21 cellular contexts compared by ENCODE assay signal in the genomic region with DNA sequence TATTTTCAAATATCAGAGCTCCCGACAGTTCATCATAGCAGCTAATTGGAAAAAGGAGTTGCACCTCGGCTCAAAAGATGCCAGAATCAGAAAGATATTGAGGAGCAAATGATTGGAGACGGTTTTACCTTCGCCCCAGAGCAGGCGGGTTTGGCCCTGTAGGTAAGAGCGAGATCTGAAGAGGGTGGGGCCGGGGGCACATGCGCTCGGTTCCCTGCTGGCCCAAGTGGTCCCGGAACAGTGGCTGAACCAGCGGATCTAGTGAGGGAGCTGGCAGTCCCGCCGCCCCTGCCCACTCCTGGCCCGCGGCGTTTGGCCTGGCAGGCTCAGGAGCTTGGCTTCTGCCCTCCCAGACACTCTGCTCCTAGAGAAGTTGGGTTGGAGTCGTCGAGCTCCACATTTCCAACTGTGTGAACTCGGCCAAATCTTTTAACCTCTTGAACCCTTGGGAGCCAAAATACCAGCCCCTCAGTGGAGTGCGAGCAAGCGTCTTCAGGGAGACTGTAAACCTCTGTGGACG.
DNase-seq lines count a peak whose midpoint lies in the region; FAIRE-seq and TF ChIP-seq lines count a peak whose summit lies in the region.
"Had no signal": no experiment of that assay in that cellular context is flagged by ENCODE, and none has a peak within 500 bp of the region (broad histone marks: within the 10 kb centered on the region; RNA-seq: fewer than 3 reads in every experiment).

No MANE protein-coding gene starts in this region.

- H4K8ac ChIP-seq in H1 (ENCODE audit: extremely low read depth, insufficient read depth, low read length) = no peak overlapping the region

- no peaks in the 10 kb centered on the region for H3K79me1 ChIP-seq in H1 (ENCODE audit: low read depth, low read length)

- H3K18ac ChIP-seq in H1 (ENCODE audit: extremely low read depth, low read length) = no peak overlapping the region

- CTCF ChIA-PET in H1 (lab: Charles Lee; ENCODE audit: partially characterized antibody) = interaction anchor here (0.6 to 17.4 kb wide), 29 partner anchors 8 to 613 kb away, joined by 3 to 412 read pairs (median 9); partner anchors contain the start of gene RHCG

- H3K9ac ChIP-seq in H1 (replicated peaks in 1 of 4; ENCODE audit: extremely low read depth in 1 of 4, low read depth in 3 of 4, low read length in 3 of 4) (no peak overlapping the region; a peak in 1 of 7 replicates), iPS-18a (ENCODE audit: low read length) (no peak overlapping the region)

- H2BK15ac ChIP-seq in H1 (ENCODE audit: low read length) = no peak overlapping the region

- WGBS in H1 (ENCODE audit: extremely low coverage in 1 of 2, insufficient coverage in 1 of 2, insufficient read length in 1 of 2, insufficient replicate concordance in 2 of 2, low coverage in 1 of 2, low lambda C conversion rate in 2 of 2, missing lambda C conversion rate in 1 of 2), 2 experiments = 52% methylated on average over 22 of the region's 22 CpGs; no CpG with 5 or more reads in 1 of the 2 experiments
- WGBS in tibial nerve, 2 donors = 32 to 37% methylated on average over 16 to 22 of the region's 22 CpGs

- no peak overlapping the region for H2AK5ac ChIP-seq in H1 (ENCODE audit: low read depth, low read length)

- peaks cover 24 to 84% (median 70%) of the 10 kb centered on the region in 4 experiments for H3K27me3 ChIP-seq in H1 (replicated peaks in 1 of 4; ENCODE audit: control insufficient read depth in 3 of 4, extremely low read depth in 1 of 4, insufficient read depth in 3 of 4, low read length in 3 of 4)
- H3K27me3 ChIP-seq in iPS-18a (ENCODE audit: control insufficient read depth, insufficient read depth, low read length) = peaks cover 100% of the 10 kb centered on the region
- peaks cover 0 to 100% of the 10 kb centered on the region in 2 donors for H3K27me3 ChIP-seq in tibial nerve
- H3K27me3 ChIP-seq: BE2C had no signal

- intact Hi-C loops in posterior vena cava (cut with DNase I) = no loop called here

- no peak overlapping the region for H3K14ac ChIP-seq in H1 (ENCODE audit: insufficient read length)

- TF ChIP-seq CTCF in H1 (IDR thresholded peaks at IDR 0.05; ENCODE audit: control extremely low read depth in 1 of 3, insufficient read depth in 1 of 3, low read depth in 1 of 3, low read length in 3 of 3) (no peak), tibial nerve (IDR thresholded peaks at IDR 0.05) (no peak)

- POLR2A ChIA-PET in H1 (lab: Charles Lee; ENCODE audit: partially characterized antibody) = interaction anchor here (1.0 to 1.6 kb wide), 4 partner anchors 13 to 26 kb away, joined by 3 to 5 read pairs (median 3); no protein-coding TSS in a partner anchor

- H4K91ac ChIP-seq in H1 (replicated peaks; ENCODE audit: insufficient read length, low read length) = no peak overlapping the region

- no peak overlapping the region for H2BK120ac ChIP-seq in H1 (replicated peaks; ENCODE audit: low read depth, low read length)

- no peak for FAIRE-seq in H1 (lab: Jason Lieb, UNC)
- FAIRE-seq: A204.1, GM12892, GM18507, K562 had no signal

- no peaks in the 10 kb centered on the region for H3K36me3 ChIP-seq in H1 (ENCODE audit: control insufficient read depth in 2 of 4, insufficient read depth in 4 of 4, low read length in 3 of 4)
- H3K36me3 ChIP-seq in iPS-18a (ENCODE audit: control insufficient read depth, low read depth, low read length) = no peaks in the 10 kb centered on the region
- no peaks in the 10 kb centered on the region for H3K36me3 ChIP-seq in tibial nerve
- H3K36me3 ChIP-seq: BE2C, HAP-1 had no signal

- no peak overlapping the region for H2BK5ac ChIP-seq in H1 (ENCODE audit: low read depth, low read length)

- H3K27ac ChIP-seq in H1 (ENCODE audit: low read depth, low read length) (no peak overlapping the region), iPS-18a (ENCODE audit: low read length) (no peak overlapping the region), tibial nerve (no peak overlapping the region)

- peaks cover 6 to 19% (median 10%) of the 10 kb centered on the region in 4 experiments for H3K4me1 ChIP-seq in H1 (replicated peaks in 1 of 4; ENCODE audit: control insufficient read depth in 3 of 4, insufficient read depth in 4 of 4, low read length in 3 of 4)
- peaks cover 22% of the 10 kb centered on the region for H3K4me1 ChIP-seq in iPS-18a (ENCODE audit: control insufficient read depth, low read depth, low read length)
- peaks cover 0 to 8% (median 0%) of the 10 kb centered on the region in 4 donors for H3K4me1 ChIP-seq in tibial nerve
- H3K4me1 ChIP-seq: BE2C had no signal

- TF ChIP-seq EP300 in H1 (IDR thresholded peaks at IDR 0.05; ENCODE audit: borderline replicate concordance in 1 of 2, low read depth in 2 of 2, low read length in 2 of 2) = no peak
- TF ChIP-seq EP300 in tibial nerve (IDR thresholded peaks at IDR 0.05) = no peak

- no peak for TF ChIP-seq RAD21 in H1 (IDR thresholded peaks at IDR 0.05 in 1 of 2, conservative IDR thresholded peaks at IDR 0.05 in 1 of 2; ENCODE audit: low read depth in 2 of 2, low read length in 2 of 2)

- no peak overlapping the region for H3K23ac ChIP-seq in H1 (ENCODE audit: insufficient read length)

- H2BK12ac ChIP-seq in H1 (ENCODE audit: low read depth, low read length) = no peak overlapping the region

- no peak overlapping the region for H4K5ac ChIP-seq in H1 (ENCODE audit: insufficient read length, low read depth, low read length)

- H3K79me2 ChIP-seq in H1 (ENCODE audit: control insufficient read depth in 1 of 2, insufficient read depth in 2 of 2, low read length in 2 of 2) = no peaks in the 10 kb centered on the region

- no peak for TF ChIP-seq POLR2A in H1 (IDR thresholded peaks at IDR 0.05; ENCODE audit: control extremely low read depth in 1 of 2, low read depth in 2 of 2, low read length in 2 of 2)
- no peak for TF ChIP-seq POLR2A in tibial nerve (IDR thresholded peaks at IDR 0.05)

- no peak overlapping the region for H2BK20ac ChIP-seq in H1 (ENCODE audit: low read length)

- H3K4me3 ChIP-seq in H1 (ENCODE audit: extremely low read depth in 1 of 4, insufficient read depth in 2 of 4, low read depth in 3 of 4, low read length in 4 of 4) = peak overlapping the region in 3 of 4 experiments; percentile 14 to 64 (median 54); a peak in 4 of 8 replicates
- peak overlapping the region; percentile 51 for H3K4me3 ChIP-seq in iPS-18a (ENCODE audit: low read length)
- H3K4me3 ChIP-seq in tibial nerve = no peak overlapping the region
- H3K4me3 ChIP-seq: HAP-1, K562 had no signal

- DNase-seq in H1 (ENCODE audit: low read depth in 1 of 2, low spot score in 2 of 2) (no peak), posterior vena cava (ENCODE audit: low spot score) (peak; percentile 48), HUDEP-2 (lab: John Stamatoyannopoulos, UW; ENCODE audit: unreplicated experiment in 76 of 76) (no peak), tibial nerve (ENCODE audit: low spot score in 2 of 2) (no peak), DMS79 treated with DMSO at 0.1 percent for 48 hours (lab: John Stamatoyannopoulos, UW) (no peak)
- DNase-seq: ACHN; BE2C; C1 segment of cervical spinal cord; CD4-positive, CD25-positive, alpha-beta regulatory T cell; CD8-positive, alpha-beta memory T cell; COR-L47; DMS 273 treated with DMSO at 0.1 percent for 48 hours; DMS53; GDM1; GOT3 had no signal

- H3K9me3 ChIP-seq in H1 (ENCODE audit: insufficient read depth in 2 of 2, low read depth in 1 of 2, low read length in 1 of 2) = no peaks in the 10 kb centered on the region
- no peaks in the 10 kb centered on the region for H3K9me3 ChIP-seq in iPS-18a (ENCODE audit: control insufficient read depth, low read depth, low read length)
- no peaks in the 10 kb centered on the region for H3K9me3 ChIP-seq in tibial nerve
- H3K9me3 ChIP-seq: BE2C, HAP-1 had no signal

- no peak overlapping the region for H3K4ac ChIP-seq in H1 (replicated peaks; ENCODE audit: insufficient read length, low read depth, low read length)

- no peak overlapping the region for H3K56ac ChIP-seq in H1 (replicated peaks; ENCODE audit: insufficient read length, low read depth, low read length)

- H3K23me2 ChIP-seq in H1 (ENCODE audit: low read depth, low read length) = peaks cover 4% of the 10 kb centered on the region; the same call in 1 of the 2 replicates

- H2AFZ ChIP-seq in H1 (ENCODE audit: low read length) = no peak overlapping the region

- H4K20me1 ChIP-seq in H1 (replicated peaks in 1 of 2; ENCODE audit: control insufficient read depth in 1 of 2, insufficient read depth in 2 of 2, low read length in 2 of 2) = peaks cover 0 to 11% of the 10 kb centered on the region in 2 experiments

- peak overlapping the region; percentile 38 to 87 for H3K4me2 ChIP-seq in H1 (ENCODE audit: insufficient read depth in 1 of 2, low read depth in 2 of 2, low read length in 2 of 2)

TF ChIP-seq in H1, 55 proteins besides CTCF, POLR2A, EP300 and RAD21:
- TF ChIP-seq ASH2L (IDR thresholded peaks at IDR 0.05; ENCODE audit: low read length) (no peak), EZH2 (IDR thresholded peaks at IDR 0.05; ENCODE audit: low read depth, low read length, severe bottlenecking) (peak; percentile 17), ZNF274 (IDR thresholded peaks at IDR 0.05; ENCODE audit: borderline replicate concordance, extremely low read depth, low read length) (no peak)

Comparison
In these comparisons a context has a peak if more than half of its experiments do, and no peak if none do; other contexts are left out.
1. H3K4me3 ChIP-seq: peak in H1 (3 of 4) and iPS-18a (single experiment); none in tibial nerve (0 of 4).